Comparison of ENCODE assay signal across 1 cellular context in the genomic region with DNA sequence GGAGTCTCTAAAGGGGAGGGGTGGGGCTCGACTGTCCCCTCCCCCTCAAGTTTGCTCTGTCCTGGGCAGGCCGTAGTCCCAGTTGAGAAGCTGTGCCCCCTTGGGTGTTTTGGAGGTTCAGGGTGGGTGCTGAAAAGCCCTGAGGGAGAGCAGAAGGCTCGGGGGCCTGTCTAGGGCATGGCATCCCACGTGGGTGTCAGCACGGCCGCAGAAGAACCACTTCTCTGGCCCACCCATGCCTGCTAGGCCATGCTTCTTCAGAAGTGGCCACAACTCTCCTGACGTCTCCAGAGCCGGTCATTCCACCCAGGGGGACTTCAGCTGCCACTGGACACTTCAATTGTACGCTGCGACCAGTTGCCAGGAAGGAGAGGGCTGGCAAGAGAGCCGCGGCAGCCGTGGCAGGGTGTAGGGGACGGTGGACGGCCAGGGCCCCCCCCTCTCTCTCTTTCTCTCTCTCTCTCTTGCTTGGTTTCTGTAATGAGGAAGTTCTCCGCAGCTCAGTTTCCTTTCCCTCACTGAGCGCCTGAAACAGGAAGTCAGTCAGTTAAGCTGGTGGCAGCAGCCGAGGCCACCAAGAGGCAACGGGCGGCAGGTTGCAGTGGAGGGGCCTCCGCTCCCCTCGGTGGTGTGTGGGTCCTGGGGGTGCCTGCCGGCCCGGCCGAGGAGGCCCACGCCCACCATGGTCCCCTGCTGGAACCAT.
TF ChIP-seq lines count a peak whose summit lies in the region.

A gene (plus strand): TSS at position 546 of the 703 bp plus-strand sequence. CDS start 137 bp downstream, at position 683.

TF ChIP-seq in HepG2, 621 proteins besides CTCF, POLR2A, EP300 and RAD21 (continued from another document and continues in another):
- TF ChIP-seq, protein P1, sequence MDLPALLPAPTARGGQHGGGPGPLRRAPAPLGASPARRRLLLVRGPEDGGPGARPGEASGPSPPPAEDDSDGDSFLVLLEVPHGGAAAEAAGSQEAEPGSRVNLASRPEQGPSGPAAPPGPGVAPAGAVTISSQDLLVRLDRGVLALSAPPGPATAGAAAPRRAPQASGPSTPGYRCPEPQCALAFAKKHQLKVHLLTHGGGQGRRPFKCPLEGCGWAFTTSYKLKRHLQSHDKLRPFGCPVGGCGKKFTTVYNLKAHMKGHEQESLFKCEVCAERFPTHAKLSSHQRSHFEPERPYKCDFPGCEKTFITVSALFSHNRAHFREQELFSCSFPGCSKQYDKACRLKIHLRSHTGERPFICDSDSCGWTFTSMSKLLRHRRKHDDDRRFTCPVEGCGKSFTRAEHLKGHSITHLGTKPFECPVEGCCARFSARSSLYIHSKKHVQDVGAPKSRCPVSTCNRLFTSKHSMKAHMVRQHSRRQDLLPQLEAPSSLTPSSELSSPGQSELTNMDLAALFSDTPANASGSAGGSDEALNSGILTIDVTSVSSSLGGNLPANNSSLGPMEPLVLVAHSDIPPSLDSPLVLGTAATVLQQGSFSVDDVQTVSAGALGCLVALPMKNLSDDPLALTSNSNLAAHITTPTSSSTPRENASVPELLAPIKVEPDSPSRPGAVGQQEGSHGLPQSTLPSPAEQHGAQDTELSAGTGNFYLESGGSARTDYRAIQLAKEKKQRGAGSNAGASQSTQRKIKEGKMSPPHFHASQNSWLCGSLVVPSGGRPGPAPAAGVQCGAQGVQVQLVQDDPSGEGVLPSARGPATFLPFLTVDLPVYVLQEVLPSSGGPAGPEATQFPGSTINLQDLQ (CRISPR knock-in tag; IDR thresholded peaks at IDR 0.05) = no peak
- TF ChIP-seq ZBTB38 (CRISPR knock-in tag; IDR thresholded peaks at IDR 0.05) = peak; percentile 88; the same call in 1 of the 2 replicates
- no peak for TF ChIP-seq MEIS1 (CRISPR knock-in tag; IDR thresholded peaks at IDR 0.05; ENCODE audit: borderline replicate concordance)
- TF ChIP-seq REXO4 (CRISPR knock-in tag; IDR thresholded peaks at IDR 0.05; ENCODE audit: borderline replicate concordance) = no peak
- no peak for TF ChIP-seq MBNL3 (CRISPR knock-in tag; conservative IDR thresholded peaks at IDR 0.05)
- no peak for TF ChIP-seq XRCC5 (optimal IDR thresholded peaks at IDR 0.05; ENCODE audit: low read length)
- TF ChIP-seq, protein P2, sequence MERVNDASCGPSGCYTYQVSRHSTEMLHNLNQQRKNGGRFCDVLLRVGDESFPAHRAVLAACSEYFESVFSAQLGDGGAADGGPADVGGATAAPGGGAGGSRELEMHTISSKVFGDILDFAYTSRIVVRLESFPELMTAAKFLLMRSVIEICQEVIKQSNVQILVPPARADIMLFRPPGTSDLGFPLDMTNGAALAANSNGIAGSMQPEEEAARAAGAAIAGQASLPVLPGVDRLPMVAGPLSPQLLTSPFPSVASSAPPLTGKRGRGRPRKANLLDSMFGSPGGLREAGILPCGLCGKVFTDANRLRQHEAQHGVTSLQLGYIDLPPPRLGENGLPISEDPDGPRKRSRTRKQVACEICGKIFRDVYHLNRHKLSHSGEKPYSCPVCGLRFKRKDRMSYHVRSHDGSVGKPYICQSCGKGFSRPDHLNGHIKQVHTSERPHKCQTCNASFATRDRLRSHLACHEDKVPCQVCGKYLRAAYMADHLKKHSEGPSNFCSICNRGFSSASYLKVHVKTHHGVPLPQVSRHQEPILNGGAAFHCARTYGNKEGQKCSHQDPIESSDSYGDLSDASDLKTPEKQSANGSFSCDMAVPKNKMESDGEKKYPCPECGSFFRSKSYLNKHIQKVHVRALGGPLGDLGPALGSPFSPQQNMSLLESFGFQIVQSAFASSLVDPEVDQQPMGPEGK (CRISPR knock-in tag; IDR thresholded peaks at IDR 0.05) = peak; percentile 93
- TF ChIP-seq, protein P3, sequence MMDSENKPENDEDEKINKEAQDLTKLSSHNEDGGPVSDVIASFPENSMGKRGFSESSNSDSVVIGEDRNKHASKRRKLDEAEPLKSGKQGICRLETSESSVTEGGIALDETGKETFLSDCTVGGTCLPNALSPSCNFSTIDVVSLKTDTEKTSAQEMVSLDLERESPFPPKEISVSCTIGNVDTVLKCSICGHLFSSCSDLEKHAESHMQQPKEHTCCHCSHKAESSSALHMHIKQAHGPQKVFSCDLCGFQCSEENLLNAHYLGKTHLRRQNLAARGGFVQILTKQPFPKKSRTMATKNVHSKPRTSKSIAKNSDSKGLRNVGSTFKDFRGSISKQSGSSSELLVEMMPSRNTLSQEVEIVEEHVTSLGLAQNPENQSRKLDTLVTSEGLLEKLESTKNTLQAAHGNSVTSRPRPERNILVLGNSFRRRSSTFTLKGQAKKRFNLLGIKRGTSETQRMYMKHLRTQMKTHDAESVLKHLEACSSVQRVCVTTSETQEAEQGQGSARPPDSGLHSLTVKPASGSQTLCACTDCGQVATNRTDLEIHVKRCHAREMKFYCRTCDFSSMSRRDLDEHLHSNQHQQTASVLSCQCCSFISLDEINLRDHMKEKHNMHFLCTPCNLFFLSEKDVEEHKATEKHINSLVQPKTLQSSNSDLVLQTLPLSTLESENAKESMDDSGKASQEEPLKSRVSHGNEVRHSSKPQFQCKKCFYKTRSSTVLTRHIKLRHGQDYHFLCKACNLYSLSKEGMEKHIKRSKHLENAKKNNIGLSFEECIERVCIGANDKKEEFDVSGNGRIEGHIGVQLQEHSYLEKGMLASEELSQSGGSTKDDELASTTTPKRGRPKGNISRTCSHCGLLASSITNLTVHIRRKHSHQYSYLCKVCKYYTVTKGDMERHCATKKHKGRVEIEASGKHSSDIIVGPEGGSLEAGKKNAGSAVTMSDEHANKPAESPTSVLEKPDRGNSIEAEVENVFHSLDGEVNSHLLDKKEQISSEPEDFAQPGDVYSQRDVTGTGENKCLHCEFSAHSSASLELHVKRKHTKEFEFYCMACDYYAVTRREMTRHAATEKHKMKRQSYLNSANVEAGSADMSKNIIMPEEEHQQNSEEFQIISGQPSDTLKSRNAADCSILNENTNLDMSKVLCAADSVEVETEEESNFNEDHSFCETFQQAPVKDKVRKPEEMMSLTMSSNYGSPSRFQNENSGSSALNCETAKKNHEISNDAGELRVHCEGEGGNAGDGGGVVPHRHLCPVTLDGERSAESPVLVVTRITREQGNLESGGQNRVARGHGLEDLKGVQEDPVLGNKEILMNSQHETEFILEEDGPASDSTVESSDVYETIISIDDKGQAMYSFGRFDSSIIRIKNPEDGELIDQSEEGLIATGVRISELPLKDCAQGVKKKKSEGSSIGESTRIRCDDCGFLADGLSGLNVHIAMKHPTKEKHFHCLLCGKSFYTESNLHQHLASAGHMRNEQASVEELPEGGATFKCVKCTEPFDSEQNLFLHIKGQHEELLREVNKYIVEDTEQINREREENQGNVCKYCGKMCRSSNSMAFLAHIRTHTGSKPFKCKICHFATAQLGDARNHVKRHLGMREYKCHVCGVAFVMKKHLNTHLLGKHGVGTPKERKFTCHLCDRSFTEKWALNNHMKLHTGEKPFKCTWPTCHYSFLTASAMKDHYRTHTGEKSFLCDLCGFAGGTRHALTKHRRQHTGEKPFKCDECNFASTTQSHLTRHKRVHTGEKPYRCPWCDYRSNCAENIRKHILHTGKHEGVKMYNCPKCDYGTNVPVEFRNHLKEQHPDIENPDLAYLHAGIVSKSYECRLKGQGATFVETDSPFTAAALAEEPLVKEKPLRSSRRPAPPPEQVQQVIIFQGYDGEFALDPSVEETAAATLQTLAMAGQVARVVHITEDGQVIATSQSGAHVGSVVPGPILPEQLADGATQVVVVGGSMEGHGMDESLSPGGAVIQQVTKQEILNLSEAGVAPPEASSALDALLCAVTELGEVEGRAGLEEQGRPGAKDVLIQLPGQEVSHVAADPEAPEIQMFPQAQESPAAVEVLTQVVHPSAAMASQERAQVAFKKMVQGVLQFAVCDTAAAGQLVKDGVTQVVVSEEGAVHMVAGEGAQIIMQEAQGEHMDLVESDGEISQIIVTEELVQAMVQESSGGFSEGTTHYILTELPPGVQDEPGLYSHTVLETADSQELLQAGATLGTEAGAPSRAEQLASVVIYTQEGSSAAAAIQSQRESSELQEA (CRISPR knock-in tag; IDR thresholded peaks at IDR 0.05; ENCODE audit: not compliant biosample characterization) = no peak
- peak; percentile 74; the same call in 1 of the 2 replicates for TF ChIP-seq KDM2A (CRISPR knock-in tag; IDR thresholded peaks at IDR 0.05; ENCODE audit: borderline replicate concordance, low read depth)
- TF ChIP-seq SMARCE1 (IDR thresholded peaks at IDR 0.05; ENCODE audit: borderline replicate concordance) = no peak
- TF ChIP-seq ZFP41 (CRISPR knock-in tag; IDR thresholded peaks at IDR 0.05; ENCODE audit: borderline replicate concordance) = no peak
- TF ChIP-seq, protein P4, sequence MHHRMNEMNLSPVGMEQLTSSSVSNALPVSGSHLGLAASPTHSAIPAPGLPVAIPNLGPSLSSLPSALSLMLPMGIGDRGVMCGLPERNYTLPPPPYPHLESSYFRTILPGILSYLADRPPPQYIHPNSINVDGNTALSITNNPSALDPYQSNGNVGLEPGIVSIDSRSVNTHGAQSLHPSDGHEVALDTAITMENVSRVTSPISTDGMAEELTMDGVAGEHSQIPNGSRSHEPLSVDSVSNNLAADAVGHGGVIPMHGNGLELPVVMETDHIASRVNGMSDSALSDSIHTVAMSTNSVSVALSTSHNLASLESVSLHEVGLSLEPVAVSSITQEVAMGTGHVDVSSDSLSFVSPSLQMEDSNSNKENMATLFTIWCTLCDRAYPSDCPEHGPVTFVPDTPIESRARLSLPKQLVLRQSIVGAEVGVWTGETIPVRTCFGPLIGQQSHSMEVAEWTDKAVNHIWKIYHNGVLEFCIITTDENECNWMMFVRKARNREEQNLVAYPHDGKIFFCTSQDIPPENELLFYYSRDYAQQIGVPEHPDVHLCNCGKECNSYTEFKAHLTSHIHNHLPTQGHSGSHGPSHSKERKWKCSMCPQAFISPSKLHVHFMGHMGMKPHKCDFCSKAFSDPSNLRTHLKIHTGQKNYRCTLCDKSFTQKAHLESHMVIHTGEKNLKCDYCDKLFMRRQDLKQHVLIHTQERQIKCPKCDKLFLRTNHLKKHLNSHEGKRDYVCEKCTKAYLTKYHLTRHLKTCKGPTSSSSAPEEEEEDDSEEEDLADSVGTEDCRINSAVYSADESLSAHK (CRISPR knock-in tag; IDR thresholded peaks at IDR 0.05; ENCODE audit: borderline replicate concordance) = no peak
- peak; percentile 51 for TF ChIP-seq ZNF343 (CRISPR knock-in tag; IDR thresholded peaks at IDR 0.05)
- no peak for TF ChIP-seq REPIN1 (CRISPR knock-in tag; IDR thresholded peaks at IDR 0.05; ENCODE audit: borderline replicate concordance, low read depth)
- TF ChIP-seq PCBP2 (optimal IDR thresholded peaks at IDR 0.05; ENCODE audit: low read depth, low read length, poor library complexity, severe bottlenecking) = no peak
- no peak for TF ChIP-seq MTA1 (CRISPR knock-in tag; IDR thresholded peaks at IDR 0.05; ENCODE audit: borderline replicate concordance)
- TF ChIP-seq, protein P5, sequence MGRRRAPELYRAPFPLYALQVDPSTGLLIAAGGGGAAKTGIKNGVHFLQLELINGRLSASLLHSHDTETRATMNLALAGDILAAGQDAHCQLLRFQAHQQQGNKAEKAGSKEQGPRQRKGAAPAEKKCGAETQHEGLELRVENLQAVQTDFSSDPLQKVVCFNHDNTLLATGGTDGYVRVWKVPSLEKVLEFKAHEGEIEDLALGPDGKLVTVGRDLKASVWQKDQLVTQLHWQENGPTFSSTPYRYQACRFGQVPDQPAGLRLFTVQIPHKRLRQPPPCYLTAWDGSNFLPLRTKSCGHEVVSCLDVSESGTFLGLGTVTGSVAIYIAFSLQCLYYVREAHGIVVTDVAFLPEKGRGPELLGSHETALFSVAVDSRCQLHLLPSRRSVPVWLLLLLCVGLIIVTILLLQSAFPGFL (CRISPR knock-in tag; IDR thresholded peaks at IDR 0.05) = no peak
- no peak for TF ChIP-seq ZNF83 (CRISPR knock-in tag; IDR thresholded peaks at IDR 0.05; ENCODE audit: borderline replicate concordance)
- TF ChIP-seq, protein P6, sequence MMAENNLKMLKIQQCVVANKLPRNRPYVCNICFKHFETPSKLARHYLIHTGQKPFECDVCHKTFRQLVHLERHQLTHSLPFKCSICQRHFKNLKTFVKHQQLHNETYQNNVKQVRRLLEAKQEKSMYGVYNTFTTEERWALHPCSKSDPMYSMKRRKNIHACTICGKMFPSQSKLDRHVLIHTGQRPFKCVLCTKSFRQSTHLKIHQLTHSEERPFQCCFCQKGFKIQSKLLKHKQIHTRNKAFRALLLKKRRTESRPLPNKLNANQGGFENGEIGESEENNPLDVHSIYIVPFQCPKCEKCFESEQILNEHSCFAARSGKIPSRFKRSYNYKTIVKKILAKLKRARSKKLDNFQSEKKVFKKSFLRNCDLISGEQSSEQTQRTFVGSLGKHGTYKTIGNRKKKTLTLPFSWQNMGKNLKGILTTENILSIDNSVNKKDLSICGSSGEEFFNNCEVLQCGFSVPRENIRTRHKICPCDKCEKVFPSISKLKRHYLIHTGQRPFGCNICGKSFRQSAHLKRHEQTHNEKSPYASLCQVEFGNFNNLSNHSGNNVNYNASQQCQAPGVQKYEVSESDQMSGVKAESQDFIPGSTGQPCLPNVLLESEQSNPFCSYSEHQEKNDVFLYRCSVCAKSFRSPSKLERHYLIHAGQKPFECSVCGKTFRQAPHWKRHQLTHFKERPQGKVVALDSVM (CRISPR knock-in tag; IDR thresholded peaks at IDR 0.05) = no peak
- TF ChIP-seq BORCS8-MEF2B (CRISPR knock-in tag; IDR thresholded peaks at IDR 0.05) = no peak
- TF ChIP-seq, protein P7, sequence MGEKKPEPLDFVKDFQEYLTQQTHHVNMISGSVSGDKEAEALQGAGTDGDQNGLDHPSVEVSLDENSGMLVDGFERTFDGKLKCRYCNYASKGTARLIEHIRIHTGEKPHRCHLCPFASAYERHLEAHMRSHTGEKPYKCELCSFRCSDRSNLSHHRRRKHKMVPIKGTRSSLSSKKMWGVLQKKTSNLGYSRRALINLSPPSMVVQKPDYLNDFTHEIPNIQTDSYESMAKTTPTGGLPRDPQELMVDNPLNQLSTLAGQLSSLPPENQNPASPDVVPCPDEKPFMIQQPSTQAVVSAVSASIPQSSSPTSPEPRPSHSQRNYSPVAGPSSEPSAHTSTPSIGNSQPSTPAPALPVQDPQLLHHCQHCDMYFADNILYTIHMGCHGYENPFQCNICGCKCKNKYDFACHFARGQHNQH (CRISPR knock-in tag; IDR thresholded peaks at IDR 0.05) = peak; percentile 34
- TF ChIP-seq, protein P8, sequence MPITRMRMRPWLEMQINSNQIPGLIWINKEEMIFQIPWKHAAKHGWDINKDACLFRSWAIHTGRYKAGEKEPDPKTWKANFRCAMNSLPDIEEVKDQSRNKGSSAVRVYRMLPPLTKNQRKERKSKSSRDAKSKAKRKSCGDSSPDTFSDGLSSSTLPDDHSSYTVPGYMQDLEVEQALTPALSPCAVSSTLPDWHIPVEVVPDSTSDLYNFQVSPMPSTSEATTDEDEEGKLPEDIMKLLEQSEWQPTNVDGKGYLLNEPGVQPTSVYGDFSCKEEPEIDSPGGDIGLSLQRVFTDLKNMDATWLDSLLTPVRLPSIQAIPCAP (CRISPR knock-in tag; IDR thresholded peaks at IDR 0.05; ENCODE audit: low read depth) = no peak
- no peak for TF ChIP-seq ZNF230 (CRISPR knock-in tag; IDR thresholded peaks at IDR 0.05)
- TF ChIP-seq, protein P9, sequence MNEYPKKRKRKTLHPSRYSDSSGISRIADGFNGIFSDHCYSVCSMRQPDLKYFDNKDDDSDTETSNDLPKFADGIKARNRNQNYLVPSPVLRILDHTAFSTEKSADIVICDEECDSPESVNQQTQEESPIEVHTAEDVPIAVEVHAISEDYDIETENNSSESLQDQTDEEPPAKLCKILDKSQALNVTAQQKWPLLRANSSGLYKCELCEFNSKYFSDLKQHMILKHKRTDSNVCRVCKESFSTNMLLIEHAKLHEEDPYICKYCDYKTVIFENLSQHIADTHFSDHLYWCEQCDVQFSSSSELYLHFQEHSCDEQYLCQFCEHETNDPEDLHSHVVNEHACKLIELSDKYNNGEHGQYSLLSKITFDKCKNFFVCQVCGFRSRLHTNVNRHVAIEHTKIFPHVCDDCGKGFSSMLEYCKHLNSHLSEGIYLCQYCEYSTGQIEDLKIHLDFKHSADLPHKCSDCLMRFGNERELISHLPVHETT (CRISPR knock-in tag; conservative IDR thresholded peaks at IDR 0.05) = 0 out of 2 replicates have a peak, but pooled peaks have one; percentile 15
- TF ChIP-seq NR2F6 (IDR thresholded peaks at IDR 0.05) = no peak
- TF ChIP-seq NR2F6 (CRISPR knock-in tag; IDR thresholded peaks at IDR 0.05) = no peak; the same call in 1 of the 2 replicates
- no peak; the same call in 1 of the 2 replicates for TF ChIP-seq SALL1 (CRISPR knock-in tag; IDR thresholded peaks at IDR 0.05)
- TF ChIP-seq YEATS2 (CRISPR knock-in tag; IDR thresholded peaks at IDR 0.05; ENCODE audit: borderline replicate concordance) = peak; percentile 18
